Comparison of ENCODE assay signal across 16 cellular contexts in the genomic region with DNA sequence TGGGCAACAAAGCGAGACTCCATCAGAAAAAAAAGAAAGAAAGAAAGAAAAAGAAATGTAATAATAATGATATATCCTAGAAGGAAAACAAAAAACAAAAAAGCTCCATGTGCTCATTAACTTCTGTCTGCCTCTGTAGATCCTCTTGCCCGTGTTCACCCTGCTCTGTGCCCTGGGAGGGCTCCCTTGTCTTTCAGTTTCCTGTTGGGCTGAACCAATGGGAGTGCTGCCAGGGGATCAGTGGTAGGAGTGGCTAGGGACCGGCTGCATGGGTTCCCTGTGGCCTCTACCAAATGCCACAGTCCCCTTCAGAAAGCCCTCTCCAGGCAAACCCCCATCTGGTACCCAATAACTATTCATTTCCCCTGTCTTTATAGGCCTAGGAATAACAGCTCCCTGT. TPM values are rescaled to one million over a fixed set of nuclear protein-coding genes. Genes with fewer than 3 reads are reported as not detected.
A peak's percentile ranks its signal among the peaks of the same experiment; 100 is the strongest.
DNase-seq lines count a peak whose midpoint lies in the region; ATAC-seq, FAIRE-seq and TF ChIP-seq lines count a peak whose summit lies in the region.
"Had no signal": no experiment of that assay in that cellular context is flagged by ENCODE, and none has a peak within 500 bp of the region (broad histone marks: within the 10 kb centered on the region; RNA-seq: fewer than 3 reads in every experiment).

No MANE protein-coding gene starts in this region.

- POLR2A ChIA-PET in WTC11 (lab: Charles Lee): no interaction called here

- peak; percentile 97 for ATAC-seq in WTC11
- ATAC-seq: pancreas; stimulated activated naive CD8-positive, alpha-beta T cell treated with anti-CD3 and anti-CD28 coated beads, Interleukin-15, Interleukin-2, amounts not matched to agents 100 U/mL and 50 U/mL, for 24 hours had no signal

- no peaks in the 10 kb centered on the region for H3K9me3 Mint-ChIP-seq in WTC11

- no peaks in the 10 kb centered on the region for H3K36me3 ChIP-seq in tibial artery
- H3K36me3 ChIP-seq: pancreas had no signal

- no peak overlapping the region for H3K27ac ChIP-seq in tibial artery
- H3K27ac ChIP-seq: pancreas had no signal

- no peak overlapping the region for H3K4me3 Mint-ChIP-seq in WTC11
- H3K4me3 Mint-ChIP-seq: CD4-positive, alpha-beta memory T cell had no signal

- H3K36me3 Mint-ChIP-seq in WTC11: no peaks in the 10 kb centered on the region
- H3K36me3 Mint-ChIP-seq: CD4-positive, alpha-beta memory T cell had no signal

- no peak for FAIRE-seq in GM19239 (lab: Jason Lieb, UNC)
- FAIRE-seq: A204.1, HTR-8/SVneo, pancreas had no signal

- H3K9me3 ChIP-seq in tibial artery: no peaks in the 10 kb centered on the region
- H3K9me3 ChIP-seq: pancreas had no signal

- H3K27me3 Mint-ChIP-seq in WTC11 (ENCODE audit: low read depth): no peaks in the 10 kb centered on the region

- peaks cover 0 to 7% of the 10 kb centered on the region in 2 donors for H3K27me3 ChIP-seq in tibial artery
- H3K27me3 ChIP-seq: pancreas had no signal

- TF ChIP-seq CTCF in WTC11 (IDR thresholded peaks at IDR 0.05): no peak
- no peak for TF ChIP-seq CTCF in tibial artery (IDR thresholded peaks at IDR 0.05)

- intact Hi-C loops in posterior vena cava (cut with DNase I) (no loop called here), tibial artery (cut with DNase I; ENCODE audit: low total_unique reads) (no loop called here)

- DNase-seq in NCI-H82 (lab: John Stamatoyannopoulos, UW): peak; percentile 59
- DNase-seq in NCI-H82 treated with DMSO at 0.1 percent for 48 hours (lab: John Stamatoyannopoulos, UW; ENCODE audit: unreplicated experiment): no peak
- DNase-seq in M059J (ENCODE audit: low read depth): peak; percentile 2
- peak; percentile 19 for DNase-seq in WTC11 (ENCODE audit: low spot score)
- DNase-seq in posterior vena cava (ENCODE audit: low spot score): peak; percentile 55
- no peak for DNase-seq in tibial artery
- DNase-seq in DMS53 treated with DMSO at 0.1 percent for 48 hours (lab: John Stamatoyannopoulos, UW; ENCODE audit: unreplicated experiment): no peak
- no peak for DNase-seq in GM19239 (ENCODE audit: insufficient read length, low spot score)
- DNase-seq: activated CD4-positive, alpha-beta T cell treated with anti-CD3 and anti-CD28 coated beads, Interleukin-2, amount 50 U/mL, for 48 hours; CD4-positive, alpha-beta memory T cell; pancreas; Right ventricle myocardium superior; stimulated activated naive CD8-positive, alpha-beta T cell treated with anti-CD3 and anti-CD28 coated beads, Interleukin-15, Interleukin-2, amounts not matched to agents 100 U/mL and 50 U/mL, for 24 hours had no signal

- peaks cover 0 to 11% (median 0%) of the 10 kb centered on the region in 4 donors for H3K4me1 ChIP-seq in tibial artery
- H3K4me1 ChIP-seq: pancreas had no signal

- CTCF ChIA-PET in WTC11 (lab: Charles Lee): interaction anchor here (0.7 kb wide), 2 partner anchors 72 to 134 kb away, joined by 3 read pairs; no protein-coding TSS in a partner anchor

- peaks cover 16% of the 10 kb centered on the region for H3K4me1 Mint-ChIP-seq in WTC11

- no peak overlapping the region for H3K27ac Mint-ChIP-seq in WTC11
- H3K27ac Mint-ChIP-seq: CD4-positive, alpha-beta memory T cell had no signal

- H3K4me3 ChIP-seq in tibial artery: no peak overlapping the region
- H3K4me3 ChIP-seq: pancreas, smooth muscle cell had no signal

TF ChIP-seq in WTC11, 78 proteins besides CTCF, POLR2A, EP300 and RAD21 (continues in another document):
- TF ChIP-seq, protein P1, sequence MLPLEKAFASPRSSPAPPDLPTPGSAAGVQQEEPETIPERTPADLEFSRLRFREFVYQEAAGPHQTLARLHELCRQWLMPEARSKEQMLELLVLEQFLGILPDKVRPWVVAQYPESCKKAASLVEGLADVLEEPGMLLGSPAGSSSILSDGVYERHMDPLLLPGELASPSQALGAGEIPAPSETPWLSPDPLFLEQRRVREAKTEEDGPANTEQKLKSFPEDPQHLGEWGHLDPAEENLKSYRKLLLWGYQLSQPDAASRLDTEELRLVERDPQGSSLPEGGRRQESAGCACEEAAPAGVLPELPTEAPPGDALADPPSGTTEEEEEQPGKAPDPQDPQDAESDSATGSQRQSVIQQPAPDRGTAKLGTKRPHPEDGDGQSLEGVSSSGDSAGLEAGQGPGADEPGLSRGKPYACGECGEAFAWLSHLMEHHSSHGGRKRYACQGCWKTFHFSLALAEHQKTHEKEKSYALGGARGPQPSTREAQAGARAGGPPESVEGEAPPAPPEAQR (CRISPR knock-in tag; IDR thresholded peaks at IDR 0.05): no peak
- TF ChIP-seq, protein P2, sequence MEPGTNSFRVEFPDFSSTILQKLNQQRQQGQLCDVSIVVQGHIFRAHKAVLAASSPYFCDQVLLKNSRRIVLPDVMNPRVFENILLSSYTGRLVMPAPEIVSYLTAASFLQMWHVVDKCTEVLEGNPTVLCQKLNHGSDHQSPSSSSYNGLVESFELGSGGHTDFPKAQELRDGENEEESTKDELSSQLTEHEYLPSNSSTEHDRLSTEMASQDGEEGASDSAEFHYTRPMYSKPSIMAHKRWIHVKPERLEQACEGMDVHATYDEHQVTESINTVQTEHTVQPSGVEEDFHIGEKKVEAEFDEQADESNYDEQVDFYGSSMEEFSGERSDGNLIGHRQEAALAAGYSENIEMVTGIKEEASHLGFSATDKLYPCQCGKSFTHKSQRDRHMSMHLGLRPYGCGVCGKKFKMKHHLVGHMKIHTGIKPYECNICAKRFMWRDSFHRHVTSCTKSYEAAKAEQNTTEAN (CRISPR knock-in tag; IDR thresholded peaks at IDR 0.05): no peak
- TF ChIP-seq NR3C1 (CRISPR knock-in tag; conservative IDR thresholded peaks at IDR 0.05; ENCODE audit: low read depth): no peak
- no peak for TF ChIP-seq ZNF138 (CRISPR knock-in tag; conservative IDR thresholded peaks at IDR 0.05)
- no peak for TF ChIP-seq ZNF263 (CRISPR knock-in tag; IDR thresholded peaks at IDR 0.05; ENCODE audit: low read depth)
- TF ChIP-seq ZNF416 (CRISPR knock-in tag; IDR thresholded peaks at IDR 0.05): no peak
- no peak for TF ChIP-seq MXD4 (CRISPR knock-in tag; IDR thresholded peaks at IDR 0.05; ENCODE audit: borderline replicate concordance)
- TF ChIP-seq TEAD1 (CRISPR knock-in tag; IDR thresholded peaks at IDR 0.05): no peak
- no peak for TF ChIP-seq FOXP4 (CRISPR knock-in tag; IDR thresholded peaks at IDR 0.05)
- no peak for TF ChIP-seq ZNF317 (CRISPR knock-in tag; IDR thresholded peaks at IDR 0.05; ENCODE audit: borderline replicate concordance, low read depth)
- TF ChIP-seq EMX1 (CRISPR knock-in tag; IDR thresholded peaks at IDR 0.05): no peak
- no peak for TF ChIP-seq STAT6 (CRISPR knock-in tag; conservative IDR thresholded peaks at IDR 0.05; ENCODE audit: low read depth)
- no peak for TF ChIP-seq ZNF671 (CRISPR knock-in tag; IDR thresholded peaks at IDR 0.05)

RNA-seq across cellular contexts. Expression of gene PARD3, which starts 51.8 kb away (rescaled TPM):
- 17.0 and 19.2 TPM in 2 replicates for total RNA-seq in M059J (2014; rRNA removed; shearing (Covaris generic))
- 44.9 to 51.8 TPM (median 47.0 TPM) in 3 replicates for total RNA-seq in WTC11 (2021)
- total RNA-seq in posterior vena cava: 10 to 100 TPM; 28.8 to 30.6 TPM

Comparison
In these comparisons a context has a peak if more than half of its experiments do, and no peak if none do; other contexts are left out.
1. DNase-seq: peak in NCI-H82 (single experiment), M059J (single experiment), WTC11 (single experiment) and posterior vena cava (single experiment); none in NCI-H82 treated with DMSO at 0.1 percent for 48 hours (single experiment), tibial artery (0 of 2), DMS53 treated with DMSO at 0.1 percent for 48 hours (single experiment) and GM19239 (single experiment).